ENCODE assay signal across 8 cellular contexts in the genomic region with DNA sequence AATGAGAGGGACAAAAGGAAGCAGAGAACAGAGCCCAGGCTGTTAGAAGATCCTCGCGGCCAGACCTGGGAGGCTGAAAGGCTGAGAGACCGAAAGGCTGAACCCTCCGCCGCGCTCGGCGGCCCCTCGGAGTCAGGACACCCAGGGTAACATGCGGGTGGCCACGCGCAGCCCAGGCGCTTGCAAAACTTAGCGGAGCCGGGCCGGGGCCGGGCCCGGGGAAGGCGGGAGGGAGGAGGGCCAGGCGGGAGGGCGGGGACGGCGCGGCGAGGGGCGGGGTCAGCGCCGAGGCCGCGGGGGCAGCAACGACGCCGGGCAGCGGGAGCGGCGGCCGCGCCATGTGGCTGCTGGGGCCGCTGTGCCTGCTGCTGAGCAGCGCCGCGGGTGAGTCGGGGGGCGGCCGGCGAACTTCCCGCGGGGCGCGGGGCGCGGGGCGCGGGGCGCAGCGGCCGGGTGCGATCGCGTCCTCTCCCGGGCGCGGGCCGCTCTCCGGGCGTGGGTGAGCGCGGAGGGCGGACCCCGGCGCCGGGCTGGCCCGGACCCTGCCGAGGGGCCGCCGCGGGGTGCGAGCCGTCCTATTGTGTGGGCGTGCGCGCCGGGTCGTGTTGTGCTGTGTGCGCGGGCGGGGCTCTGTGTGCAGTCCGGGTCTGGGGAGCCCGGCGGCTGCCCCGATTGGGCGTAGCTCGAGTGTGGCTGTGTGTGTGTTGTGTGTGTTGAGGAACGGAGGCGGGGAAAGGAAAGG. TPM values are rescaled to one million over a fixed set of nuclear protein-coding genes. Genes with fewer than 3 reads are reported as not detected.
DNase-seq lines count a peak whose midpoint lies in the region; ATAC-seq and TF ChIP-seq lines count a peak whose summit lies in the region.

A gene with protein sequence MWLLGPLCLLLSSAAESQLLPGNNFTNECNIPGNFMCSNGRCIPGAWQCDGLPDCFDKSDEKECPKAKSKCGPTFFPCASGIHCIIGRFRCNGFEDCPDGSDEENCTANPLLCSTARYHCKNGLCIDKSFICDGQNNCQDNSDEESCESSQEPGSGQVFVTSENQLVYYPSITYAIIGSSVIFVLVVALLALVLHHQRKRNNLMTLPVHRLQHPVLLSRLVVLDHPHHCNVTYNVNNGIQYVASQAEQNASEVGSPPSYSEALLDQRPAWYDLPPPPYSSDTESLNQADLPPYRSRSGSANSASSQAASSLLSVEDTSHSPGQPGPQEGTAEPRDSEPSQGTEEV (plus strand): TSS at position 302 of the 742 bp plus-strand sequence. CDS start 37 bp downstream, at position 339.

- H3K18ac ChIP-seq in IMR-90 (ENCODE audit: low read depth, low read length), result peak within 1 kb of the TSS; percentile 85

- in situ Hi-C loops in Caki2 (cut with HindIII; ENCODE audit: low pct_unique_long_range_greater_than_20kb, low sequenced_read_pairs) (loop anchor here (25.0 kb wide), 1 partner anchor 307 kb away; no protein-coding TSS in a partner anchor), IMR-90 (cut with MboI; ENCODE audit: low sequenced_read_pairs) (loop anchor here (10.0 kb wide), 1 partner anchor 311 kb away; no protein-coding TSS in a partner anchor)

- H3K36me3 ChIP-seq in IMR-90 (ENCODE audit: control insufficient read depth, insufficient read depth, low read length) (no peaks in the 10 kb centered on the region), SJSA1 (no peaks in the 10 kb centered on the region), aorta (ENCODE audit: control insufficient read depth in 1 of 2, insufficient read depth in 2 of 2, low read length in 1 of 2) (no peaks in the 10 kb centered on the region)

- peak within 1 kb of the TSS; percentile 56; the same call in 1 of the 2 replicates for H4K5ac ChIP-seq in IMR-90 (ENCODE audit: low read depth, low read length)

- BruUV-seq in IMR-90 (replicated peaks; lab: Mats Ljungman, UMichigan), result no TSS peak

- peak within 1 kb of the TSS; percentile 83 to 90; a peak in 3 of 4 replicates for H4K8ac ChIP-seq in IMR-90 (ENCODE audit: low read depth in 2 of 2, low read length in 2 of 2)

- CTCF ChIA-PET in IMR-90 (lab: Yijun Ruan, JAX), result no interaction called here

- dilution Hi-C loops in IMR-90 (cut with HindIII; ENCODE audit: low sequenced_read_pairs, unreplicated experiment), result no loop called here

- no peak for TF ChIP-seq CTCF in IMR-90 (conservative IDR thresholded peaks at IDR 0.05; ENCODE audit: low read depth, low read length)

- H2BK15ac ChIP-seq in IMR-90 (ENCODE audit: low read depth, low read length), result 0 out of 3 replicates have a peak within 1 kb of the TSS, but pooled peaks have one; percentile 18

- peak within 1 kb of the TSS; percentile 94 for H2AFZ ChIP-seq in IMR-90 (replicated peaks; ENCODE audit: low read length, poor library complexity)

- peak within 1 kb of the TSS; percentile 81 for H2BK120ac ChIP-seq in IMR-90 (ENCODE audit: low read depth, low read length)

- H3K14ac ChIP-seq in IMR-90 (replicated peaks; ENCODE audit: low read depth, low read length), result peak within 1 kb of the TSS; percentile 49

- H3K4ac ChIP-seq in IMR-90 (ENCODE audit: low read depth, low read length), result peak within 1 kb of the TSS; percentile 87

- WGBS in IMR-90 (ENCODE audit: extremely low coverage in 2 of 2, insufficient read length in 1 of 2), 2 experiments, result 1% methylated on average over 29 of the region's 95 CpGs; no CpG with 5 or more reads in 1 of the 2 experiments
- 0 to 1% methylated on average over 34 to 95 of the region's 95 CpGs for WGBS in aorta, 2 donors

- H3K27me3 ChIP-seq in IMR-90 (ENCODE audit: control insufficient read depth, insufficient read depth, low read length), result peaks cover 8% of the 10 kb centered on the region
- H3K27me3 ChIP-seq in SJSA1 (replicated peaks), result no peaks in the 10 kb centered on the region
- no peaks in the 10 kb centered on the region for H3K27me3 ChIP-seq in aorta (ENCODE audit: control insufficient read depth in 1 of 2, insufficient read depth in 2 of 2, low read length in 1 of 2)

- H3K9me1 ChIP-seq in IMR-90 (ENCODE audit: insufficient read depth, low read length), result peaks cover 2% of the 10 kb centered on the region; the same call in 1 of the 2 replicates

- H3K4me1 ChIP-seq in IMR-90 (ENCODE audit: control insufficient read depth, insufficient read depth, low read length) (peaks cover 4% of the 10 kb centered on the region; the same call in 1 of the 2 replicates), SJSA1 (replicated peaks) (peaks cover 13% of the 10 kb centered on the region), aorta (ENCODE audit: control insufficient read depth in 1 of 2, insufficient read depth in 2 of 2, low read length in 2 of 2) (no peaks in the 10 kb centered on the region)

- ATAC-seq in GM21515 (IDR thresholded peaks at IDR 0.05; ENCODE audit: unreplicated experiment) (peak; percentile 76), IMR-90 (ENCODE audit: low read depth) (peak; percentile 94), left ventricle myocardium superior (peak; percentile 97), aorta (ENCODE audit: low FRiP score) (peak; percentile 89)

- TF ChIP-seq RAD21 in IMR-90 (IDR thresholded peaks at IDR 0.05; ENCODE audit: low read length), result no peak

- DNase-seq in Caki2 (ENCODE audit: low read depth) (peak; percentile 48), IMR-90 (peak; percentile 82), SJSA1 (ENCODE audit: low read depth in 1 of 2, low spot score in 2 of 2) (peak; percentile 44 to 80), anterior cingulate cortex (lab: John Stamatoyannopoulos, UW) (peak in 51 of 58 donors; percentile 8 to 76 (median 53)), left ventricle myocardium superior (peak; percentile 87), pons (ENCODE audit: low spot score) (peak; percentile 73), aorta (peak; percentile 88 to 94)

- peak within 1 kb of the TSS; percentile 98 for H3K4me2 ChIP-seq in IMR-90 (ENCODE audit: low read depth, low read length)

- peak within 1 kb of the TSS; percentile 66 for H4K91ac ChIP-seq in IMR-90 (ENCODE audit: insufficient read depth, low read depth, low read length)

- H3K9me3 ChIP-seq in IMR-90 (ENCODE audit: control insufficient read depth, insufficient read depth, low read length) (no peaks in the 10 kb centered on the region), SJSA1 (replicated peaks) (no peaks in the 10 kb centered on the region), aorta (ENCODE audit: control insufficient read depth, low read length) (no peaks in the 10 kb centered on the region)

- peaks cover 15 to 28% of the 10 kb centered on the region in 2 experiments; a peak in 3 of 4 replicates for H3K79me1 ChIP-seq in IMR-90 (ENCODE audit: low read depth in 1 of 2, low read length in 2 of 2)

- H3K23ac ChIP-seq in IMR-90 (ENCODE audit: low read depth, low read length), result peak within 1 kb of the TSS; percentile 89

- H3K56ac ChIP-seq in IMR-90 (ENCODE audit: extremely low read depth, insufficient read depth, low read length), result peak within 1 kb of the TSS; percentile 61; the same call in 1 of the 2 replicates

- intact Hi-C loops in IMR-90 (cut with micrococcal nuclease) (loop anchor here (5.0 to 10.0 kb wide), 4 partner anchors 88 to 327 kb away; a partner anchor contains a TSS), left ventricle myocardium superior (cut with micrococcal nuclease) (no loop called here), aorta (cut with DNase I) (loop anchor here in 1 of 2 donors (10.0 kb wide), 2 partner anchors 329 to 331 kb away; a partner anchor contains a TSS)

- H3K4me3 ChIP-seq in IMR-90 (ENCODE audit: insufficient read depth, low read depth, low read length) (peak within 1 kb of the TSS; percentile 71), SJSA1 (peak within 1 kb of the TSS; percentile 57), aorta (ENCODE audit: low read length in 2 of 2) (peak within 1 kb of the TSS; percentile 62 to 69)

- H2BK5ac ChIP-seq in IMR-90 (ENCODE audit: low read depth, low read length, poor library complexity, severe bottlenecking), result peak within 1 kb of the TSS; percentile 79

- H3K9ac ChIP-seq in IMR-90 (ENCODE audit: low read depth, low read length), result peak within 1 kb of the TSS; percentile 97

- peak within 1 kb of the TSS; percentile 91 for H3K27ac ChIP-seq in IMR-90 (ENCODE audit: insufficient read depth, low read length)
- no peak within 1 kb of the TSS for H3K27ac ChIP-seq in SJSA1
- peak within 1 kb of the TSS in 1 of 2 donors; percentile 8 for H3K27ac ChIP-seq in aorta (ENCODE audit: low read depth in 1 of 2, low read length in 2 of 2)

- POLR2A ChIA-PET in IMR-90 (lab: Charles Lee; ENCODE audit: unreplicated experiment), result no interaction called here

- TF ChIP-seq POLR2A in IMR-90 (IDR thresholded peaks at IDR 0.05; ENCODE audit: low read depth, low read length), result peak; percentile 17; the same call in 1 of the 2 replicates

- H4K20me1 ChIP-seq in IMR-90 (ENCODE audit: insufficient read depth, low read length), result 0 out of 2 replicates have a peak, but pooled peaks cover 3% of the 10 kb centered on the region

- H2AK9ac ChIP-seq in IMR-90 (replicated peaks; ENCODE audit: low read depth, low read length, poor library complexity), result peak within 1 kb of the TSS; percentile 91

- H2BK20ac ChIP-seq in IMR-90 (ENCODE audit: low read depth, low read length), result peak within 1 kb of the TSS; percentile 61

- H2AK5ac ChIP-seq in IMR-90 (ENCODE audit: low read depth, low read length), result no peak within 1 kb of the TSS

TF ChIP-seq in IMR-90, 13 proteins besides CTCF, POLR2A, EP300 and RAD21 (continues in another document):
- no peak for TF ChIP-seq SMC3 (IDR thresholded peaks at IDR 0.05; ENCODE audit: low read depth, low read length)
- TF ChIP-seq RCOR1 (IDR thresholded peaks at IDR 0.05; ENCODE audit: insufficient replicate concordance, low read length), result no peak
- TF ChIP-seq, protein P1, sequence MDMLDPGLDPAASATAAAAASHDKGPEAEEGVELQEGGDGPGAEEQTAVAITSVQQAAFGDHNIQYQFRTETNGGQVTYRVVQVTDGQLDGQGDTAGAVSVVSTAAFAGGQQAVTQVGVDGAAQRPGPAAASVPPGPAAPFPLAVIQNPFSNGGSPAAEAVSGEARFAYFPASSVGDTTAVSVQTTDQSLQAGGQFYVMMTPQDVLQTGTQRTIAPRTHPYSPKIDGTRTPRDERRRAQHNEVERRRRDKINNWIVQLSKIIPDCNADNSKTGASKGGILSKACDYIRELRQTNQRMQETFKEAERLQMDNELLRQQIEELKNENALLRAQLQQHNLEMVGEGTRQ (IDR thresholded peaks at IDR 0.05; ENCODE audit: low read depth, low read length), result no peak
- no peak for TF ChIP-seq FOS (IDR thresholded peaks at IDR 0.05; ENCODE audit: low read depth, low read length)
- peak; percentile 47; the same call in 1 of the 2 replicates for TF ChIP-seq CEBPB (IDR thresholded peaks at IDR 0.05; ENCODE audit: low read depth, low read length)
- TF ChIP-seq BHLHE40 (IDR thresholded peaks at IDR 0.05; ENCODE audit: low read depth, low read length), result no peak

RNA-seq across cellular contexts. Expression of the gene that starts here (rescaled TPM):
- total RNA-seq in Caki2 (2014; rRNA removed; shearing (Covaris generic); ENCODE audit: low replicate concordance), result 0.12 and 1.9 TPM in 2 replicates
- total RNA-seq in IMR-90 (2012; rRNA removed) (2.7 and 3.6 TPM in 2 replicates), left ventricle myocardium superior (1.6 TPM), aorta (10 to 100 TPM; 16.2 to 19.6 TPM)
- polyA plus RNA-seq in IMR-90 (2012; rRNA removed) (6.4 and 7.7 TPM in 2 replicates), aorta (1 to 10 TPM; 2.3 to 5.5 TPM)
- 5.2 and 7.5 TPM in 2 replicates for polyA plus RNA-seq in IMR-90 (2012; cell fraction: cytosol; rRNA removed)
- 4.9 and 6.9 TPM in 2 replicates for polyA plus RNA-seq in IMR-90 (2012; cell fraction: nucleus; rRNA removed; ENCODE audit: low replicate concordance)
- 4.1 and 5.8 TPM in 2 replicates for total RNA-seq in SJSA1 (2014; rRNA removed; shearing (Covaris generic))
